ENCODE assay signal across 2 cellular contexts in genomic region chr17:36229644-36230043, GRCh38. TPM values are rescaled to one million over a fixed set of nuclear protein-coding genes. Genes with fewer than 3 reads are reported as not detected.
"Had no signal": no experiment of that assay in that cellular context is flagged by ENCODE, and none has a peak within 500 bp of the region (broad histone marks: within the 10 kb centered on the region; RNA-seq: fewer than 3 reads in every experiment).

No MANE protein-coding gene starts in this region.

RNA-seq across cellular contexts. Expression of gene CCL4L2, which starts 18.8 kb away (rescaled TPM):
- total RNA-seq: bronchial epithelial cell, renal cortical epithelial cell had no signal

RNA-seq across cellular contexts. Expression of gene CCL3L1, which starts 33.1 kb away (rescaled TPM):
- total RNA-seq: bronchial epithelial cell, renal cortical epithelial cell had no signal

RNA-seq across cellular contexts. Expression of gene TBC1D3I, which starts 34.7 kb away (rescaled TPM):
- total RNA-seq: bronchial epithelial cell had no signal
